In genomic region chr7:97454636-97455035, GRCh38 we compare ENCODE assay signal across 21 cellular contexts.
DNase-seq lines count a peak whose midpoint lies in the region; TF ChIP-seq lines count a peak whose summit lies in the region.
"Had no signal": no experiment of that assay in that cellular context is flagged by ENCODE, and none has a peak within 500 bp of the region (broad histone marks: within the 10 kb centered on the region; RNA-seq: fewer than 3 reads in every experiment).

No MANE protein-coding gene starts in this region.

- no peaks in the 10 kb centered on the region for H3K79me2 ChIP-seq in trophoblast cell (ENCODE audit: control insufficient read depth, insufficient read depth, low read length, poor library complexity)

- H3K9me3 ChIP-seq in trophoblast cell (ENCODE audit: insufficient read depth, low read depth, low read length) (no peaks in the 10 kb centered on the region), uterus (no peaks in the 10 kb centered on the region)
- H3K9me3 ChIP-seq: BLaER1, Caco-2, HAP-1 had no signal

- H2BK120ac ChIP-seq in trophoblast cell (ENCODE audit: insufficient read depth, low read length, poor library complexity) = no peak overlapping the region

- no peak overlapping the region for H3K4me3 Mint-ChIP-seq in nephron progenitor cell
- H3K4me3 Mint-ChIP-seq: B cell; CD4-positive, CD25-positive, alpha-beta regulatory T cell; CD8-positive, alpha-beta T cell; GM23338; HFFc6 had no signal

- H3K9ac ChIP-seq in trophoblast cell (ENCODE audit: low read length) = no peak overlapping the region
- H3K9ac ChIP-seq: BLaER1 had no signal

- H3K9me3 Mint-ChIP-seq in nephron progenitor cell = peaks cover 13% of the 10 kb centered on the region

- intact Hi-C loops in uterus (cut with DNase I; ENCODE audit: low total_unique reads) = no loop called here

- peak overlapping the region; percentile 16 for H3K27ac Mint-ChIP-seq in nephron progenitor cell
- H3K27ac Mint-ChIP-seq: B cell; CD4-positive, CD25-positive, alpha-beta regulatory T cell; CD8-positive, alpha-beta T cell; GM23338; HFFc6 had no signal

- H3K4ac ChIP-seq in trophoblast cell (ENCODE audit: low read depth, low read length) = no peak overlapping the region

- H2AFZ ChIP-seq in trophoblast cell (ENCODE audit: insufficient read depth, low read length, poor library complexity) = no peak overlapping the region
- H2AFZ ChIP-seq: GM23338 had no signal

- no peaks in the 10 kb centered on the region for H3K27me3 Mint-ChIP-seq in nephron progenitor cell (ENCODE audit: low read depth, poor library complexity)
- H3K27me3 Mint-ChIP-seq: B cell; CD4-positive, CD25-positive, alpha-beta regulatory T cell had no signal

- DNase-seq in ELF-1 (ENCODE audit: low read depth, low spot score) = peak; percentile 9
- DNase-seq in OCI-M1 (lab: John Stamatoyannopoulos, UW) = peak; percentile 82
- no peak for DNase-seq in nephron progenitor cell
- no peak for DNase-seq in trophoblast cell
- no peak for DNase-seq in amygdala (lab: John Stamatoyannopoulos, UW)
- DNase-seq in NCI-H524 treated with DMSO at 0.1 percent for 48 hours (lab: John Stamatoyannopoulos, UW) = no peak
- DNase-seq in uterus = no peak
- DNase-seq: Caco-2; CD4-positive, CD25-positive, alpha-beta regulatory T cell; CD8-positive, alpha-beta T cell; DMS153; DMS79; EL; GF-D8; HFFc6 had no signal

- H3K4me2 ChIP-seq in trophoblast cell (ENCODE audit: low read length) = no peak overlapping the region
- H3K4me2 ChIP-seq: BLaER1, GM23338 had no signal

- no peak for TF ChIP-seq POLR2A in uterus (IDR thresholded peaks at IDR 0.05)

- peaks cover 0 to 4% of the 10 kb centered on the region in 2 experiments for H3K4me1 ChIP-seq in trophoblast cell (ENCODE audit: control insufficient read depth in 1 of 2, insufficient read depth in 2 of 2, low read length in 2 of 2)
- H3K4me1 ChIP-seq in uterus = no peaks in the 10 kb centered on the region
- H3K4me1 ChIP-seq: BLaER1, Caco-2, HAP-1 had no signal

- WGBS in trophoblast cell (ENCODE audit: extremely low coverage, insufficient coverage, insufficient read length) = no CpG with 5 or more reads among the region's 1 CpG

- H3K36me3 Mint-ChIP-seq in nephron progenitor cell (ENCODE audit: low read depth) = peaks cover 4% of the 10 kb centered on the region
- H3K36me3 Mint-ChIP-seq: CD4-positive, CD25-positive, alpha-beta regulatory T cell; CD8-positive, alpha-beta T cell had no signal

- H2BK12ac ChIP-seq in trophoblast cell (ENCODE audit: low read length) = no peak overlapping the region

- no peak overlapping the region for H4K12ac ChIP-seq in trophoblast cell (ENCODE audit: low read depth, low read length)

- peaks cover 39% of the 10 kb centered on the region for H3K4me1 Mint-ChIP-seq in nephron progenitor cell
- H3K4me1 Mint-ChIP-seq: B cell; CD4-positive, CD25-positive, alpha-beta regulatory T cell; GM23338 had no signal

- no peak overlapping the region for H2BK5ac ChIP-seq in trophoblast cell (ENCODE audit: low read depth, low read length, poor library complexity)

- no peak overlapping the region for H3K14ac ChIP-seq in trophoblast cell (ENCODE audit: low read length)

- H3K27ac ChIP-seq in trophoblast cell (ENCODE audit: low read depth, low read length) (no peak overlapping the region), uterus (no peak overlapping the region)
- H3K27ac ChIP-seq: 22Rv1, BLaER1, C4-2B had no signal

- H3K18ac ChIP-seq in trophoblast cell (ENCODE audit: low read length) = no peak overlapping the region

- TF ChIP-seq CTCF in nephron progenitor cell (IDR thresholded peaks at IDR 0.05) (no peak), uterus (IDR thresholded peaks at IDR 0.05) (no peak)

- H3K36me3 ChIP-seq in trophoblast cell (ENCODE audit: control insufficient read depth in 1 of 2, insufficient read depth in 2 of 2, low read length in 2 of 2) (no peaks in the 10 kb centered on the region), uterus (no peaks in the 10 kb centered on the region)
- H3K36me3 ChIP-seq: BLaER1, HAP-1 had no signal

- H3K27me3 ChIP-seq in trophoblast cell (ENCODE audit: insufficient read depth, low read length) = no peaks in the 10 kb centered on the region
- H3K27me3 ChIP-seq in uterus = no peaks in the 10 kb centered on the region
- H3K27me3 ChIP-seq: BLaER1 had no signal

- no peaks in the 10 kb centered on the region for H3K79me1 ChIP-seq in trophoblast cell (ENCODE audit: low read length)

- H4K91ac ChIP-seq in trophoblast cell (ENCODE audit: low read depth, low read length) = peak overlapping the region; percentile 14

- no peak overlapping the region for H3K23ac ChIP-seq in trophoblast cell (ENCODE audit: low read length)

- H2AK5ac ChIP-seq in trophoblast cell (ENCODE audit: low read length) = no peak overlapping the region

- H3K4me3 ChIP-seq in trophoblast cell (ENCODE audit: low read depth, low read length) (no peak overlapping the region), uterus (no peak overlapping the region)
- H3K4me3 ChIP-seq: BLaER1, GM23338, HAP-1 had no signal

- H4K8ac ChIP-seq in trophoblast cell (ENCODE audit: low read depth, low read length) = no peak overlapping the region

Comparison
In these comparisons a context has a peak if more than half of its experiments do, and no peak if none do; other contexts are left out.
1. DNase-seq: peak in ELF-1 (single experiment) and OCI-M1 (single experiment); none in nephron progenitor cell (single experiment), trophoblast cell (0 of 2), amygdala (0 of 56), NCI-H524 treated with DMSO at 0.1 percent for 48 hours (single experiment) and uterus (0 of 2).